ENCODE assay signal across 1 cellular context in the genomic region with DNA sequence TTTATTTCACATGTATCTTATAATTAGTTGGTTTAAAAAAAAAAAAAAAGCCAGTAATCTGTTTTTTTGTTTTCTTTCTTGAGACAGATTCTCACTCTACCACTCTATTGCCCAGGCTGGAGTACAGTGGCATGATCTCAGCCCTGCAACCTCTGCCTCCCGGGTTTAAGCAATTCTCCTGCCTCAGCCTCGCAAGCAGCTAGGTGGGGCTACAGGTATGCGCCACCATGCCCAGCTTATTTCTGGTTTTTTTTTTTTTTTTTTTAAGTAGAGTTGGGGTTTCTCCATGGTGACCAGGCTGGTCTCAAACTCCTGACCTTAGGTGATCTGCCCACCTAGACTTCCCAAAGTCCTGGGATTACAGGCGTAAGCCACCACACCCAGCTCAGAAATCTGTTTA.
TF ChIP-seq lines count a peak whose summit lies in the region.

No MANE protein-coding gene starts in this region.

TF ChIP-seq in GM23338, 12 proteins besides CTCF, POLR2A, EP300 and RAD21 (continued from another document):
- TF ChIP-seq, protein P1, sequence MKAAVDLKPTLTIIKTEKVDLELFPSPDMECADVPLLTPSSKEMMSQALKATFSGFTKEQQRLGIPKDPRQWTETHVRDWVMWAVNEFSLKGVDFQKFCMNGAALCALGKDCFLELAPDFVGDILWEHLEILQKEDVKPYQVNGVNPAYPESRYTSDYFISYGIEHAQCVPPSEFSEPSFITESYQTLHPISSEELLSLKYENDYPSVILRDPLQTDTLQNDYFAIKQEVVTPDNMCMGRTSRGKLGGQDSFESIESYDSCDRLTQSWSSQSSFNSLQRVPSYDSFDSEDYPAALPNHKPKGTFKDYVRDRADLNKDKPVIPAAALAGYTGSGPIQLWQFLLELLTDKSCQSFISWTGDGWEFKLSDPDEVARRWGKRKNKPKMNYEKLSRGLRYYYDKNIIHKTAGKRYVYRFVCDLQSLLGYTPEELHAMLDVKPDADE (IDR thresholded peaks at IDR 0.05) = no peak
TF ChIP-seq in GM23338: peak in this region for 0.
